ENCODE assay signal across 14 cellular contexts in the genomic region with DNA sequence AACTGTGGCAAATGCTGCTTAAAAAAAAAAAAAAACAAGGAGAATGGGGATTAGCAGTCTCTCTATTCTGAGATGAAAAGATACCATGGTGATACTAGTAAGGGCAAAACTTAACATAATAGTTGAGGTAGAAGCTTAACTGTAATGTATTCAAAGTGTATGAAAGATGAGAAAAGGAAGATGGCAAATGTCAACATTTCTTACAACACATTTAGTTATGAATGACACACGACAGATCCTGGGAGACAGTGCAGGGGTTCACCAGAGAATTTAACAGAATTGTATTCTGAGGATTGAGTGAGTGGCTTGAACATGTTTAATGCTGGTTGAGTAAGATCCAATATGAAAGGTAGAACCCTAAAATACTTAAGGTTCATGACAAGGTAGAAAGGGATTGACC. TPM values are rescaled to one million over a fixed set of nuclear protein-coding genes. Genes with fewer than 3 reads are reported as not detected.
A peak's percentile ranks its signal among the peaks of the same experiment; 100 is the strongest.
DNase-seq lines count a peak whose midpoint lies in the region; ATAC-seq and TF ChIP-seq lines count a peak whose summit lies in the region.
"Had no signal": no experiment of that assay in that cellular context is flagged by ENCODE, and none has a peak within 500 bp of the region (broad histone marks: within the 10 kb centered on the region; RNA-seq: fewer than 3 reads in every experiment).

No MANE protein-coding gene starts in this region.

- no peak for ATAC-seq in activated naive CD4-positive, alpha-beta T cell treated with anti-CD3 and anti-CD28 coated beads, Interleukin-2, amount 50 U/mL, for 72 hours
- peak; percentile 15 for ATAC-seq in HG02973 (IDR thresholded peaks at IDR 0.05; ENCODE audit: unreplicated experiment)
- ATAC-seq in central memory CD8-positive, alpha-beta T cell (replicated peaks; ENCODE audit: extremely low read depth, poor library complexity, severe bottlenecking) = no peak
- no peak for ATAC-seq in stimulated activated naive B cell treated with anti-CD40 and anti-IgM and Interleukin-4, amounts not matched to agents 10 μg/mL and 1 μg/mL and 100 μg/mL, for 72 hours (replicated peaks)
- no peak for ATAC-seq in GM18505 (IDR thresholded peaks at IDR 0.05; ENCODE audit: unreplicated experiment)
- ATAC-seq: heart left ventricle, HepG2, right cardiac atrium, Right ventricle myocardium inferior had no signal

- peaks cover 49% of the 10 kb centered on the region for H3K4me1 Mint-ChIP-seq in central memory CD8-positive, alpha-beta T cell
- H3K4me1 Mint-ChIP-seq in stimulated activated naive B cell treated with anti-CD40 and anti-IgM and Interleukin-4, amounts not matched to agents 10 μg/mL and 1 μg/mL and 100 μg/mL, for 72 hours = peaks cover 33 to 45% of the 10 kb centered on the region in 2 donors

- DNase-seq in activated naive CD4-positive, alpha-beta T cell treated with anti-CD3 and anti-CD28 coated beads, Interleukin-2, amount 50 U/mL, for 72 hours (ENCODE audit: low spot score in 2 of 2) = no peak
- DNase-seq in activated naive CD4-positive, alpha-beta T cell treated with anti-CD3 and anti-CD28 coated beads, Interleukin-2, amount 50 U/mL, for 16 hours = no peak
- DNase-seq in central memory CD8-positive, alpha-beta T cell (ENCODE audit: low spot score in 2 of 2) = no peak
- no peak for DNase-seq in stimulated activated naive B cell treated with anti-CD40 and anti-IgM and Interleukin-4, amounts not matched to agents 10 μg/mL and 1 μg/mL and 100 μg/mL, for 72 hours
- DNase-seq in CD1c-positive myeloid dendritic cell (ENCODE audit: extremely low spot score) (no peak), foreskin melanocyte (no peak)
- DNase-seq: heart left ventricle, NCI-H1436 treated with DMSO at 0.1 percent for 48 hours, right cardiac atrium, T-helper 1 cell had no signal

- H3K27me3 Mint-ChIP-seq in central memory CD8-positive, alpha-beta T cell = no peaks in the 10 kb centered on the region
- no peaks in the 10 kb centered on the region for H3K27me3 Mint-ChIP-seq in stimulated activated naive B cell treated with anti-CD40 and anti-IgM and Interleukin-4, amounts not matched to agents 10 μg/mL and 1 μg/mL and 100 μg/mL, for 72 hours

- peaks cover 11 to 31% of the 10 kb centered on the region in 2 donors for H3K36me3 Mint-ChIP-seq in activated naive CD4-positive, alpha-beta T cell treated with anti-CD3 and anti-CD28 coated beads, Interleukin-2, amount 50 U/mL, for 72 hours
- H3K36me3 Mint-ChIP-seq in central memory CD8-positive, alpha-beta T cell (ENCODE audit: insufficient read depth) = peaks cover 40% of the 10 kb centered on the region
- peaks cover 42 to 52% of the 10 kb centered on the region in 2 donors for H3K36me3 Mint-ChIP-seq in stimulated activated naive B cell treated with anti-CD40 and anti-IgM and Interleukin-4, amounts not matched to agents 10 μg/mL and 1 μg/mL and 100 μg/mL, for 72 hours

- peak overlapping the region; percentile 6 to 77 for H3K27ac Mint-ChIP-seq in activated naive CD4-positive, alpha-beta T cell treated with anti-CD3 and anti-CD28 coated beads, Interleukin-2, amount 50 U/mL, for 72 hours
- H3K27ac Mint-ChIP-seq in central memory CD8-positive, alpha-beta T cell (ENCODE audit: low read depth) = peak overlapping the region; percentile 68
- peak overlapping the region; percentile 48 for H3K27ac Mint-ChIP-seq in stimulated activated naive B cell treated with anti-CD40 and anti-IgM and Interleukin-4, amounts not matched to agents 10 μg/mL and 1 μg/mL and 100 μg/mL, for 72 hours

- H3K9me3 Mint-ChIP-seq in activated naive CD4-positive, alpha-beta T cell treated with anti-CD3 and anti-CD28 coated beads, Interleukin-2, amount 50 U/mL, for 72 hours = peaks cover 0 to 4% of the 10 kb centered on the region in 2 donors
- H3K9me3 Mint-ChIP-seq in central memory CD8-positive, alpha-beta T cell = no peaks in the 10 kb centered on the region
- H3K9me3 Mint-ChIP-seq in stimulated activated naive B cell treated with anti-CD40 and anti-IgM and Interleukin-4, amounts not matched to agents 10 μg/mL and 1 μg/mL and 100 μg/mL, for 72 hours = no peaks in the 10 kb centered on the region

- TF ChIP-seq POLR2A in GM18505 (IDR thresholded peaks at IDR 0.05; ENCODE audit: borderline replicate concordance, extremely low read depth, insufficient read depth, insufficient read length) = no peak

- no peak overlapping the region for H3K4me3 Mint-ChIP-seq in central memory CD8-positive, alpha-beta T cell
- no peak overlapping the region for H3K4me3 Mint-ChIP-seq in stimulated activated naive B cell treated with anti-CD40 and anti-IgM and Interleukin-4, amounts not matched to agents 10 μg/mL and 1 μg/mL and 100 μg/mL, for 72 hours

RNA-seq across cellular contexts. Expression of gene CUL3, which starts 52.7 kb away (rescaled TPM):
- 100 to 1,000 TPM in 1 of 2 donors, 10 to 100 TPM in 1; 68.9 to 120 TPM for total RNA-seq in activated naive CD4-positive, alpha-beta T cell treated with anti-CD3 and anti-CD28 coated beads, Interleukin-2, amount 50 U/mL, for 72 hours
